In the genomic region with DNA sequence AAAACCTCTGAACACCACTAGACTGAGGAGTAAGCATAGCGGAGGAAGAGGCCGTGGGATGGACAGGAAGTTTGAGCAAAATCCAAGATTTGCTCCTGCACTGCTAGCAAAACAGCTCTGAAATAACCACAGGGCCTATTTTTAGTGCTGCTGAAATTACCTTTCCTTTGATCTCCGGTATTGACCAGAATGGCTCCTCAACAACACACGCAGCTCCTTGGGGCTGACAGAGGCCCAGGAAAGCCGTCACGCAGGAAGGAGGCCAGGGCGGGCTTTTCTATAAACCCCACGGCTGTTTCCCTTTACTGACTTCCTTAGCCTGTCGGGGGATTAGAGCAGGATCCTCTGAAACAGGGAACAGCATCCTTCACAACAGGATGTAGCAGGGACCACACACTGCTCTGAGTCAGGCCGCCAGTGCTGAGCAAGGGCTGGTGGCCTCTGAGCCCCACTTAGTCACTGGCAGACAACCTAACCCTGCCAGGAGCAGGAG, we compare ENCODE assay signal across 9 cellular contexts.
DNase-seq lines count a peak whose midpoint lies in the region; ATAC-seq and TF ChIP-seq lines count a peak whose summit lies in the region.
"Had no signal": no experiment of that assay in that cellular context is flagged by ENCODE, and none has a peak within 500 bp of the region (broad histone marks: within the 10 kb centered on the region; RNA-seq: fewer than 3 reads in every experiment).

No MANE protein-coding gene starts in this region.

- no peak overlapping the region for H3K4me3 Mint-ChIP-seq in activated CD4-positive, alpha-beta T cell treated with anti-CD3 and anti-CD28 coated beads for 36 hours
- no peak overlapping the region for H3K4me3 Mint-ChIP-seq in endodermal cell

- H3K27me3 ChIP-seq in endodermal cell (ENCODE audit: control insufficient read depth, insufficient read depth, low read length, poor library complexity, severe bottlenecking), result no peaks in the 10 kb centered on the region

- peaks cover 45% of the 10 kb centered on the region for H3K4me1 Mint-ChIP-seq in activated CD4-positive, alpha-beta T cell treated with anti-CD3 and anti-CD28 coated beads for 36 hours
- H3K4me1 Mint-ChIP-seq in endodermal cell, result peaks cover 3% of the 10 kb centered on the region

- H3K4me1 ChIP-seq in endodermal cell (ENCODE audit: control insufficient read depth, insufficient read depth, low read length), result no peaks in the 10 kb centered on the region

- no peak overlapping the region for H3K9ac ChIP-seq in endodermal cell (ENCODE audit: extremely low read depth, low read length, poor library complexity, severe bottlenecking)

- no peak for TF ChIP-seq CTCF in GM12865 (IDR thresholded peaks at IDR 0.05; ENCODE audit: insufficient read depth, low read depth, low read length, missing control alignments)
- no peak for TF ChIP-seq CTCF in endodermal cell (conservative IDR thresholded peaks at IDR 0.05)

- H3K36me3 ChIP-seq in endodermal cell (ENCODE audit: control insufficient read depth, insufficient read depth, low read length), result no peaks in the 10 kb centered on the region

- peak overlapping the region; percentile 74 for H3K27ac Mint-ChIP-seq in activated CD4-positive, alpha-beta T cell treated with anti-CD3 and anti-CD28 coated beads for 36 hours
- no peak overlapping the region for H3K27ac Mint-ChIP-seq in endodermal cell

- no peak overlapping the region for H3K27ac ChIP-seq in endodermal cell (ENCODE audit: low read depth, low read length)
- H3K27ac ChIP-seq: SK-N-MC had no signal

- in situ Hi-C loops in ACHN (cut with HindIII; ENCODE audit: low pct_ligation_motif_present, low pct_unique_long_range_greater_than_20kb, low sequenced_read_pairs), result no loop called here

- H3K9me3 Mint-ChIP-seq in activated CD4-positive, alpha-beta T cell treated with anti-CD3 and anti-CD28 coated beads for 36 hours (ENCODE audit: low read depth), result no peaks in the 10 kb centered on the region
- no peaks in the 10 kb centered on the region for H3K9me3 Mint-ChIP-seq in endodermal cell

- CTCF ChIA-PET in activated CD4-positive, alpha-beta T cell treated with anti-CD3 and anti-CD28 coated beads for 36 hours (lab: Charles Lee), result interaction anchor here (1.0 kb wide), 1 partner anchor 127 kb away, joined by 5 read pairs; no protein-coding TSS in a partner anchor

- H3K4me3 ChIP-seq in GM12865 (ENCODE audit: low read depth, low read length), result no peak overlapping the region
- H3K4me3 ChIP-seq in endodermal cell (ENCODE audit: low read length), result no peak overlapping the region
- H3K4me3 ChIP-seq: SK-N-MC had no signal

- WGBS in endodermal cell (ENCODE audit: insufficient coverage in 1 of 2, insufficient read length in 1 of 2), 2 experiments, result 91 to 95% methylated on average over 8 to 10 of the region's 10 CpGs

- peak; percentile 90 for ATAC-seq in activated CD4-positive, alpha-beta T cell treated with anti-CD3 and anti-CD28 coated beads for 36 hours
- ATAC-seq in HG03565 (IDR thresholded peaks at IDR 0.05; ENCODE audit: unreplicated experiment), result no peak

- DNase-seq in GM12865 (ENCODE audit: low read depth), result peak; percentile 19
- DNase-seq in activated CD4-positive, alpha-beta T cell treated with anti-CD3 and anti-CD28 coated beads for 36 hours, result peak; percentile 71
- peak; percentile 36 for DNase-seq in ecto neural progenitor cell (ENCODE audit: low spot score)
- peak in 2 of 3 donors; percentile 36 to 47 for DNase-seq in stimulated activated CD4-positive, alpha-beta T cell treated with anti-CD3 and anti-CD28 coated beads, TNF-alpha, amount 100 ng/mL, for 48 hours (ENCODE audit: low read depth in 3 of 3)
- no peak for DNase-seq in amniotic stem cell (lab: John Stamatoyannopoulos, UW)
- DNase-seq in endodermal cell, result no peak
- no peak for DNase-seq in ACHN

- H3K9me3 ChIP-seq in endodermal cell (ENCODE audit: control insufficient read depth, low read length), result no peaks in the 10 kb centered on the region

- no peaks in the 10 kb centered on the region for H3K36me3 Mint-ChIP-seq in activated CD4-positive, alpha-beta T cell treated with anti-CD3 and anti-CD28 coated beads for 36 hours (ENCODE audit: low read depth)
- H3K36me3 Mint-ChIP-seq in endodermal cell (ENCODE audit: low read depth), result no peaks in the 10 kb centered on the region

- no peaks in the 10 kb centered on the region for H3K27me3 Mint-ChIP-seq in activated CD4-positive, alpha-beta T cell treated with anti-CD3 and anti-CD28 coated beads for 36 hours
- peaks cover 3% of the 10 kb centered on the region for H3K27me3 Mint-ChIP-seq in endodermal cell (ENCODE audit: insufficient read depth)

- POLR2A ChIA-PET in activated CD4-positive, alpha-beta T cell treated with anti-CD3 and anti-CD28 coated beads for 36 hours (lab: Charles Lee), result interaction anchor here (0.6 kb wide), 1 partner anchor 154 kb away, joined by 3 read pairs; no protein-coding TSS in a partner anchor

- intact Hi-C loops in activated CD4-positive, alpha-beta T cell treated with anti-CD3 and anti-CD28 coated beads for 36 hours (cut with DNase I, micrococcal nuclease), result loop anchor here in 1 of 2 experiments (2.0 kb wide), 1 partner anchor 29 kb away; no protein-coding TSS in a partner anchor

Comparison
In these comparisons a context has a peak if more than half of its experiments do, and no peak if none do; other contexts are left out.
1. DNase-seq: peak in GM12865 (single experiment), activated CD4-positive, alpha-beta T cell treated with anti-CD3 and anti-CD28 coated beads for 36 hours (single experiment), ecto neural progenitor cell (single experiment) and stimulated activated CD4-positive, alpha-beta T cell treated with anti-CD3 and anti-CD28 coated beads, TNF-alpha, amount 100 ng/mL, for 48 hours (2 of 3); none in amniotic stem cell (single experiment), endodermal cell (single experiment) and ACHN (single experiment).